Comparison of ENCODE assay signal across 1 cellular context in genomic region chr17:41331606-41332005, GRCh38.
TF ChIP-seq lines count a peak whose summit lies in the region.

No MANE protein-coding gene starts in this region.

TF ChIP-seq in H1, 55 proteins besides CTCF, POLR2A, EP300 and RAD21:
- TF ChIP-seq E2F6 (IDR thresholded peaks at IDR 0.05) (no peak), TAF1 (IDR thresholded peaks at IDR 0.05; ENCODE audit: low read depth, low read length) (no peak), NANOG (IDR thresholded peaks at IDR 0.05; ENCODE audit: insufficient read depth, low read depth, low read length, poor library complexity, severe bottlenecking) (no peak), FOSL1 (IDR thresholded peaks at IDR 0.05; ENCODE audit: insufficient read depth, low read depth, low read length) (no peak), HDAC2 (IDR thresholded peaks at IDR 0.05; ENCODE audit: borderline replicate concordance in 1 of 2, low read depth in 2 of 2, low read length in 2 of 2) (no peak), GTF2F1 (IDR thresholded peaks at IDR 0.05; ENCODE audit: borderline replicate concordance, low read depth, low read length) (no peak), PHF8 (conservative IDR thresholded peaks at IDR 0.05; ENCODE audit: low read depth, low read length) (no peak), RNF2 (IDR thresholded peaks at IDR 0.05; ENCODE audit: borderline replicate concordance, low read depth, low read length, missing control alignments, poor library complexity, severe bottlenecking) (no peak), SP2 (IDR thresholded peaks at IDR 0.05; ENCODE audit: low read length) (no peak), TCF12 (IDR thresholded peaks at IDR 0.05; ENCODE audit: low read depth, low read length) (no peak), JUN (IDR thresholded peaks at IDR 0.05; ENCODE audit: low read depth, low read length) (no peak)
